ENCODE assay signal across 7 cellular contexts in genomic region chr6:158999669-159000403, GRCh38. TPM values are rescaled to one million over a fixed set of nuclear protein-coding genes. Genes with fewer than 3 reads are reported as not detected.
A peak's percentile ranks its signal among the peaks of the same experiment; 100 is the strongest.
DNase-seq lines count a peak whose midpoint lies in the region; ATAC-seq and FAIRE-seq lines count a peak whose summit lies in the region.

RSPH3 (minus strand) TSS chr6:159000202; CDS start chr6:158999550, 652 bp downstream.

- ATAC-seq in HG02973 (IDR thresholded peaks at IDR 0.05; ENCODE audit: unreplicated experiment) = peak; percentile 91

- peak; percentile 91 for FAIRE-seq in GM18507 (lab: Jason Lieb, UNC)

- peak; percentile 98 for DNase-seq in GM18507 (ENCODE audit: extremely low spot score, insufficient read length, low read depth)
- peak; percentile 84 to 90 for DNase-seq in NCI-H1930 (lab: John Stamatoyannopoulos, UW)
- peak; percentile 80 for DNase-seq in T-helper 22 cell (ENCODE audit: low read depth)
- DNase-seq in astrocyte of the hippocampus (ENCODE audit: low read depth, low spot score) = peak; percentile 98
- peak; percentile 82 to 85 for DNase-seq in hippocampal formation (lab: John Stamatoyannopoulos, UW)
- DNase-seq in renal cortical epithelial cell (ENCODE audit: low read depth) = peak; percentile 89

RNA-seq across cellular contexts. Expression of gene RSPH3, which starts in this region (rescaled TPM):
- 8.2 and 21.1 TPM in 2 replicates for total RNA-seq in renal cortical epithelial cell

Comparison
In these comparisons a context has a peak if more than half of its experiments do, and no peak if none do; other contexts are left out.
1. Peak in every context shown above with its lines: DNase-seq and ATAC-seq.